ENCODE assay signal across 2 cellular contexts in genomic region chr1:3491291-3492246, GRCh38.
TF ChIP-seq lines count a peak whose summit lies in the region.

No MANE protein-coding gene starts in this region.

TF ChIP-seq in HEK293, 187 proteins besides CTCF, POLR2A, EP300 and RAD21 (continues in another document):
- TF ChIP-seq PRDM2 (tag by site-specific recombination; IDR thresholded peaks at IDR 0.05; ENCODE audit: borderline replicate concordance) (0 out of 2 replicates have a peak, but pooled peaks have one; percentile 64), PATZ1 (tag by site-specific recombination; IDR thresholded peaks at IDR 0.05) (peak; percentile 57), ZNF426 (tag by site-specific recombination; IDR thresholded peaks at IDR 0.05) (no peak), KLF17 (tag by site-specific recombination; IDR thresholded peaks at IDR 0.05) (peak; percentile 42; the same call in 1 of the 2 replicates), SP3 (tag by site-specific recombination; IDR thresholded peaks at IDR 0.05) (peak; percentile 62), KLF10 (tag by site-specific recombination; IDR thresholded peaks at IDR 0.05) (peak; percentile 24; the same call in 1 of the 2 replicates), KLF9 (tag by site-specific recombination; IDR thresholded peaks at IDR 0.05; ENCODE audit: low read depth) (peak; percentile 89), ZNF26 (tag by site-specific recombination; IDR thresholded peaks at IDR 0.05) (no peak), KLF16 (tag by site-specific recombination; IDR thresholded peaks at IDR 0.05) (0 out of 2 replicates have a peak, but pooled peaks have one; percentile 40)

TF ChIP-seq in H1, 55 proteins besides CTCF, POLR2A, EP300 and RAD21 (continued from another document):
- TF ChIP-seq CBX8 (IDR thresholded peaks at IDR 0.05; ENCODE audit: borderline replicate concordance, low read depth, low read length), result no peak
- no peak for TF ChIP-seq EZH2 (IDR thresholded peaks at IDR 0.05; ENCODE audit: low read depth, low read length, severe bottlenecking)
- no peak for TF ChIP-seq JUN (IDR thresholded peaks at IDR 0.05; ENCODE audit: low read depth, low read length)
- TF ChIP-seq NRF1 (IDR thresholded peaks at IDR 0.05; ENCODE audit: low read depth, low read length), result no peak
- TF ChIP-seq JUND (IDR thresholded peaks at IDR 0.05; ENCODE audit: low read length), result no peak
- TF ChIP-seq SRF (IDR thresholded peaks at IDR 0.05; ENCODE audit: low read depth, low read length), result no peak
- TF ChIP-seq TEAD4 (IDR thresholded peaks at IDR 0.05; ENCODE audit: low read depth, low read length), result peak; percentile 89
- 0 out of 2 replicates have a peak, but pooled peaks have one; percentile 31 for TF ChIP-seq CHD2 (IDR thresholded peaks at IDR 0.05; ENCODE audit: low read length)
